Comparison of ENCODE assay signal across 1 cellular context in the genomic region with DNA sequence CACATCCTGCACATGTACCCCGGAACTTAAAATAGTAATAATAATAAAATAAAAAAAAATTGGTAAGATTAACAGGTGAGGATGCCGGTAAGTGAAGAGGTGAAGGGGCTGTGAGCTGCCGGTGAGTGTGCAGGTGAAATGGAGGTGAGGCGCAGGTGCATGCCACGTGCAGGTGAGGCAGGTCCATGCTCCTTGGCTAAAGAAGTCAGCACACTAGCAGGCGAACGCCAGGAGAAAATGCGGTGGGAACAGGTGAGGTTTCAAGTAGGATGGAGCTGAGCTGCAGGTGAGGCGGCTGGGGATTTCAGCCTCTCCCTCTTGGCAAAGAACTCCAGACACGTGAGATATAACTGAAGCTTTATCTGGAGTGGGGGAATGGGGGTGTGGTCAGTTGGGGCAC.
TF ChIP-seq lines count a peak whose summit lies in the region.

No MANE protein-coding gene starts in this region.

TF ChIP-seq in K562, 482 proteins besides CTCF, POLR2A, EP300 and RAD21:
- TF ChIP-seq HNRNPL (IDR thresholded peaks at IDR 0.05; ENCODE audit: low read depth, low read length) (no peak), BHLHE40 (IDR thresholded peaks at IDR 0.05; ENCODE audit: low read length) (peak; percentile 33; the same call in 1 of the 2 replicates), ZEB2 (IDR thresholded peaks at IDR 0.05) (peak; percentile 86), ETV1 (tag; conservative IDR thresholded peaks at IDR 0.05; ENCODE audit: low read depth) (no peak), JUND (IDR thresholded peaks at IDR 0.05; ENCODE audit: borderline replicate concordance, low read depth, low read length) (no peak), JUND (tag; IDR thresholded peaks at IDR 0.05; ENCODE audit: borderline replicate concordance, low read depth, low read length) (no peak), ARID1B (IDR thresholded peaks at IDR 0.05) (0 out of 2 replicates have a peak, but pooled peaks have one; percentile 7), KDM2B (CRISPR knock-in tag; IDR thresholded peaks at IDR 0.05) (no peak)
